In genomic region chr4:17647176-17647806, GRCh38 we compare ENCODE assay signal across 34 cellular contexts.
"Had no signal": no experiment of that assay in that cellular context is flagged by ENCODE, and none has a peak within 500 bp of the region (broad histone marks: within the 10 kb centered on the region; RNA-seq: fewer than 3 reads in every experiment).

No MANE protein-coding gene starts in this region.

- H3K27me3 ChIP-seq: adrenal gland, cardiac muscle cell had no signal

- H3K27ac ChIP-seq: adrenal gland, cardiac muscle cell, VCaP had no signal

- ATAC-seq: activated CD8-positive, alpha-beta T cell treated with anti-CD3 and anti-CD28 coated beads for 36 hours; activated naive CD4-positive, alpha-beta T cell treated with anti-CD3 and anti-CD28 coated beads, Interleukin-2, amount 50 U/mL, for 72 hours; activated T-cell treated with anti-CD3 and anti-CD28 coated beads, Interleukin-2, amount 50 U/mL, for 4 hours; activated T-cell treated with anti-CD3 and anti-CD28 coated beads, Interleukin-2, amount 50 U/mL, for 72 hours; activated T-helper 17 cell treated with anti-CD3 and anti-CD28 coated beads, Interleukin-2, amount 50 U/mL, for 72 hours had no signal

- DNase-seq: activated B cell treated with CpG ODN at 0.5 μM for 24 hours; activated CD4-positive, alpha-beta memory T cell treated with anti-CD3 and anti-CD28 coated beads for 36 hours; activated CD4-positive, alpha-beta T cell treated with anti-CD3 and anti-CD28 coated beads for 4 hours; activated CD4-positive, alpha-beta T cell treated with anti-CD3 and anti-CD28 coated beads, Interleukin-2, amount 10 ng/mL, durations not matched to agents 24 days and 14 days; activated CD4-positive, alpha-beta T cell treated with anti-CD3 and anti-CD28 coated beads, Interleukin-2, amount 50 U/mL, for 1 hour; activated CD4-positive, alpha-beta T cell treated with anti-CD3 and anti-CD28 coated beads, Interleukin-2, amount 50 U/mL, for 4 hours; activated CD4-positive, CD25-positive, alpha-beta regulatory T cell treated with anti-CD3 and anti-CD28 coated beads, Interleukin-2, amount 50 U/mL, for 72 hours; activated CD8-positive, alpha-beta memory T cell treated with anti-CD3 and anti-CD28 coated beads, Interleukin-2, amount 50 U/mL, for 4 hours; activated CD8-positive, alpha-beta T cell treated with anti-CD3 and anti-CD28 coated beads for 36 hours; activated effector memory CD4-positive, alpha-beta T cell treated with anti-CD3 and anti-CD28 coated beads, Interleukin-2, amount 50 U/mL, for 16 hours; activated gamma-delta T cell treated with Interleukin-2 at 50 U/mL for 16 hours; activated naive CD4-positive, alpha-beta T cell; activated naive CD4-positive, alpha-beta T cell treated with anti-CD3 and anti-CD28 coated beads for 36 hours; activated naive CD4-positive, alpha-beta T cell treated with anti-CD3 and anti-CD28 coated beads, Interleukin-2, amount 50 U/mL, for 16 hours; activated naive CD8-positive, alpha-beta T cell treated with anti-CD3 and anti-CD28 coated beads for 36 hours; activated T-cell treated with anti-CD3 and anti-CD28 coated beads for 4 hours; activated T-cell treated with anti-CD3 and anti-CD28 coated beads, Interleukin-2, amount 50 U/mL, for 1 hour; activated T-cell treated with anti-CD3 and anti-CD28 coated beads, Interleukin-2, amount 50 U/mL, for 4 hours; activated T-cell treated with anti-CD3 and anti-CD28 coated beads, Interleukin-2, amount 50 U/mL, for 72 hours; adrenal gland; amniotic stem cell; aorta; caudate nucleus; cerebellar nuclear complex; T-helper 1 cell; T-helper 2 cell; T-helper 9 cell had no signal

- H3K4me1 ChIP-seq: adrenal gland had no signal

- H3K36me3 ChIP-seq: adrenal gland, cardiac muscle cell had no signal

- H3K4me3 ChIP-seq: adrenal gland, cardiac muscle cell had no signal

- FAIRE-seq: astrocyte, bronchial epithelial cell, TTC549 had no signal

- H3K9me3 ChIP-seq: adrenal gland had no signal
